8 cellular contexts compared by ENCODE assay signal in genomic region chr7:94656925-94657731, GRCh38. TPM values are rescaled to one million over a fixed set of nuclear protein-coding genes. Genes with fewer than 3 reads are reported as not detected.
DNase-seq lines count a peak whose midpoint lies in the region; ATAC-seq and TF ChIP-seq lines count a peak whose summit lies in the region.

No MANE protein-coding gene starts in this region.

- H3K27me3 ChIP-seq in right atrium auricular region (no peaks in the 10 kb centered on the region), mammary epithelial cell (ENCODE audit: insufficient read depth, low read length) (no peaks in the 10 kb centered on the region), right lobe of liver (peaks cover 0 to 10% of the 10 kb centered on the region in 2 donors)

- H3K4me3 ChIP-seq in right atrium auricular region = peak overlapping the region; percentile 69 to 75
- peak overlapping the region; percentile 47 to 56 (median 49) for H3K4me3 ChIP-seq in mammary epithelial cell (replicated peaks in 1 of 3; ENCODE audit: insufficient read depth in 1 of 3, low read depth in 2 of 3, low read length in 3 of 3)
- H3K4me3 ChIP-seq in right lobe of liver = peak overlapping the region; percentile 18 to 59 (median 55)

- H3K9me3 ChIP-seq in right atrium auricular region = no peaks in the 10 kb centered on the region
- no peaks in the 10 kb centered on the region for H3K9me3 ChIP-seq in mammary epithelial cell (replicated peaks; ENCODE audit: insufficient read depth, low read length)
- peaks cover 0 to 2% (median 0%) of the 10 kb centered on the region in 4 donors for H3K9me3 ChIP-seq in right lobe of liver

- ATAC-seq in Right ventricle myocardium inferior (no peak), right lobe of liver (no peak), GM19035 (IDR thresholded peaks at IDR 0.05; ENCODE audit: unreplicated experiment) (no peak)
- ATAC-seq in stimulated activated naive CD8-positive, alpha-beta T cell treated with anti-CD3 and anti-CD28 coated beads, Interleukin-15, amount 100 ng/mL, for 72 hours = no peak

- intact Hi-C loops in Right ventricle myocardium inferior (cut with DNase I) = loop anchor here (2.0 to 5.0 kb wide), 2 partner anchors 145 to 204 kb away; no protein-coding TSS in a partner anchor
- intact Hi-C loops in mammary epithelial cell (cut with micrococcal nuclease) = loop anchor here (1.0 to 10.0 kb wide), 7 partner anchors 36 to 818 kb away; partner anchors contain the start of gene PPP1R9A
- intact Hi-C loops in right lobe of liver (cut with DNase I) = no loop called here

- peaks cover 30% of the 10 kb centered on the region for H3K27me3 Mint-ChIP-seq in stimulated activated naive CD8-positive, alpha-beta T cell treated with anti-CD3 and anti-CD28 coated beads, Interleukin-15, amount 100 ng/mL, for 72 hours

- TF ChIP-seq CTCF in right atrium auricular region (IDR thresholded peaks at IDR 0.05) (peak in 1 of 2 donors; percentile 14), RWPE1 (conservative IDR thresholded peaks at IDR 0.05; ENCODE audit: low read depth) (no peak), mammary epithelial cell (conservative IDR thresholded peaks at IDR 0.05 in 1 of 2, IDR thresholded peaks at IDR 0.05 in 1 of 2; ENCODE audit: extremely low read depth in 1 of 2, insufficient read depth in 1 of 2, low read depth in 1 of 2, low read length in 2 of 2) (no peak), right lobe of liver (IDR thresholded peaks at IDR 0.05) (no peak)

- no peaks in the 10 kb centered on the region for H3K36me3 ChIP-seq in right atrium auricular region
- H3K36me3 ChIP-seq in mammary epithelial cell (ENCODE audit: insufficient read depth, low read length) = no peaks in the 10 kb centered on the region
- H3K36me3 ChIP-seq in right lobe of liver = no peaks in the 10 kb centered on the region

- peak overlapping the region; percentile 76 for H3K4me2 ChIP-seq in mammary epithelial cell (ENCODE audit: insufficient read depth, low read depth, low read length)

- H3K4me1 ChIP-seq in right atrium auricular region (peaks cover 0 to 14% of the 10 kb centered on the region in 2 donors), mammary epithelial cell (ENCODE audit: insufficient read depth, low read length) (peaks cover 6% of the 10 kb centered on the region), right lobe of liver (no peaks in the 10 kb centered on the region)

- no TSS peak for BruUV-seq in mammary epithelial cell (replicated peaks; lab: Mats Ljungman, UMichigan)

- H3K9me3 Mint-ChIP-seq in stimulated activated naive CD8-positive, alpha-beta T cell treated with anti-CD3 and anti-CD28 coated beads, Interleukin-15, amount 100 ng/mL, for 72 hours = no peaks in the 10 kb centered on the region

- peaks cover 61% of the 10 kb centered on the region for H3K79me2 ChIP-seq in mammary epithelial cell (ENCODE audit: insufficient read depth, low read length)

- 47% methylated on average over 31 of the region's 36 CpGs for WGBS in mammary epithelial cell (ENCODE audit: low coverage, missing lambda C conversion rate)
- 60% methylated on average over 32 of the region's 36 CpGs for WGBS in right lobe of liver (ENCODE audit: insufficient coverage, low coverage, low lambda C conversion rate, missing lambda C conversion rate)

- in situ Hi-C loops in mammary epithelial cell (cut with MboI; ENCODE audit: low sequenced_read_pairs in 2 of 2) = no loop called here

- H3K9ac ChIP-seq in mammary epithelial cell (ENCODE audit: insufficient read depth, low read length) = peak overlapping the region; percentile 24

- H3K4me1 Mint-ChIP-seq in stimulated activated naive CD8-positive, alpha-beta T cell treated with anti-CD3 and anti-CD28 coated beads, Interleukin-15, amount 100 ng/mL, for 72 hours = peaks cover 25% of the 10 kb centered on the region

- no peak for DNase-seq in right atrium auricular region (ENCODE audit: low spot score)
- DNase-seq in Right ventricle myocardium inferior (ENCODE audit: missing footprints) = no peak
- DNase-seq in RWPE1 (ENCODE audit: low spot score) = no peak
- peak; percentile 40 for DNase-seq in mammary epithelial cell
- DNase-seq in right lobe of liver = no peak
- DNase-seq in stimulated activated naive CD8-positive, alpha-beta T cell treated with anti-CD3 and anti-CD28 coated beads, Interleukin-15, amount 100 ng/mL, for 72 hours = peak; percentile 28 to 29
- DNase-seq in AG08396 (ENCODE audit: low spot score) = no peak

- H2AFZ ChIP-seq in mammary epithelial cell (ENCODE audit: low read depth, low read length) = peak overlapping the region; percentile 78

- TF ChIP-seq POLR2A in right lobe of liver (IDR thresholded peaks at IDR 0.05) = no peak

- H4K20me1 ChIP-seq in mammary epithelial cell (ENCODE audit: insufficient read depth, low read length) = no peaks in the 10 kb centered on the region

- H3K27ac ChIP-seq in right atrium auricular region (peak overlapping the region; percentile 27 to 62), RWPE1 (peak overlapping the region; percentile 78), mammary epithelial cell (ENCODE audit: insufficient read depth, low read depth, low read length) (no peak overlapping the region), right lobe of liver (no peak overlapping the region)

- H3K27ac Mint-ChIP-seq in stimulated activated naive CD8-positive, alpha-beta T cell treated with anti-CD3 and anti-CD28 coated beads, Interleukin-15, amount 100 ng/mL, for 72 hours = no peak overlapping the region

- dilution Hi-C loops in mammary epithelial cell (cut with HindIII; ENCODE audit: low sequenced_read_pairs) = no loop called here

- POLR2A ChIA-PET in RWPE1 (lab: Yijun Ruan, JAX; ENCODE audit: low non-redundant PET) = no interaction called here

- H3K4me3 Mint-ChIP-seq in stimulated activated naive CD8-positive, alpha-beta T cell treated with anti-CD3 and anti-CD28 coated beads, Interleukin-15, amount 100 ng/mL, for 72 hours = peak overlapping the region; percentile 87

- CTCF ChIA-PET in RWPE1 (lab: Yijun Ruan, JAX) (interaction anchor here (0.6 to 2.9 kb wide), 3 partner anchors 208 to 390 kb away, joined by 3 to 23 read pairs (median 4); no protein-coding TSS in a partner anchor), mammary epithelial cell (lab: Charles Lee; ENCODE audit: low non-redundant PET) (interaction anchor here (0.6 to 1.2 kb wide), 4 partner anchors 37 to 208 kb away, joined by 3 to 7 read pairs (median 4); no protein-coding TSS in a partner anchor)

RNA-seq across cellular contexts. Expression of gene SGCE, which starts 1.2 kb away (rescaled TPM):
- total RNA-seq in right atrium auricular region (10 to 100 TPM; 41.0 to 75.9 TPM), Right ventricle myocardium inferior (23.7 TPM), mammary epithelial cell (10 to 100 TPM; 61.3 to 74.7 TPM), right lobe of liver (10 to 100 TPM in 5 of 6 experiments, 1 to 10 TPM in 1; 4.2 to 17.8 (median 14.8) TPM)
- 37.1 TPM for polyA plus RNA-seq in mammary epithelial cell
- polyA minus RNA-seq in mammary epithelial cell = 20.8 TPM

Comparison
In these comparisons a context has a peak if more than half of its experiments do, and no peak if none do; other contexts are left out.
1. DNase-seq: peak in mammary epithelial cell (single experiment) and stimulated activated naive CD8-positive, alpha-beta T cell treated with anti-CD3 and anti-CD28 coated beads, Interleukin-15, amount 100 ng/mL, for 72 hours (2 of 2); none in right atrium auricular region (single experiment), Right ventricle myocardium inferior (single experiment), RWPE1 (single experiment), right lobe of liver (0 of 3) and AG08396 (single experiment).
2. H3K27ac ChIP-seq: peak in right atrium auricular region (2 of 2) and RWPE1 (single experiment); none in mammary epithelial cell (single experiment) and right lobe of liver (0 of 3).
3. intact Hi-C loops: an anchor here in Right ventricle myocardium inferior (2.0 to 5.0 kb wide) and mammary epithelial cell (1.0 to 10.0 kb wide); none called in right lobe of liver.
4. Peak in every context shown above with its lines, with median percentiles within 50 percentile points of each other: H3K4me3 ChIP-seq.